ENCODE assay signal across 9 cellular contexts in the genomic region with DNA sequence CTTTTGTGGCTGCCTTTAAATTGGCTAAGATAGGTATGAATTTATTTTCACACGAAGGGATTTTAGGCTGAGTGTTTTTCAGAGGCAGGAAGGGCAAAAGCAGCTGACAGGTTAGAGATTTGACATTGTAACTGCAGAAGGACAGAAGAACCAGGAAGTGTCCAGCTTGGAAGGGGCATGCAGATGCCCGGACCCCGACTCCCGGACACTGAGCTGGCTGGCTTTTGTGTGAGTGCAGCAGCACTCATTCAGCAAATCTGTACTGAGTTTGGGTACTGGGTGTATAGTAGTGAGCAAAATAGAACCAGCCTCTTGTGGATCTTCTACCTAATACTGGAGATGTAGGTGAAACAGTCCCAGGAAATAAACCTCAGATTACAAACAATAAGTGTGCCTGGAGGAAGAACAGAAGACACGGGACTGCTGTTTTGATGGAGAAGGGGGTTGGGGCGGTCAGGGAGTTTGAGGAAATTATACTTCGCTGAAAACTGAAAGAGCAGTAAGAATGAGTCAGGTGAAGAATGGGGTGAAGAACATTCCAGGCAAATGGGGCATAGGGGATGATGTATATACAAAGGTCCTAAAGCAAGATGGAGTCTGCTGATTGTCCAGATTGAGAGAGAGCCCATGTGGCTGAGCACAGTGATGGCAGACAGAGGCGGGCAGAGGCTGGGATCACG.
DNase-seq lines count a peak whose midpoint lies in the region; ATAC-seq and TF ChIP-seq lines count a peak whose summit lies in the region.
"Had no signal": no experiment of that assay in that cellular context is flagged by ENCODE, and none has a peak within 500 bp of the region (broad histone marks: within the 10 kb centered on the region; RNA-seq: fewer than 3 reads in every experiment).

No MANE protein-coding gene starts in this region.

- H3K4me3 ChIP-seq in foreskin fibroblast (ENCODE audit: low read depth in 1 of 2, low read length in 2 of 2) (peak overlapping the region; percentile 34 to 48), skeletal muscle tissue (ENCODE audit: low read length in 3 of 3) (peak overlapping the region; percentile 68 to 82 (median 75))

- DNase-seq in EL (peak; percentile 29), foreskin fibroblast (no peak), DMS114 treated with DMSO at 0.1 percent for 48 hours (lab: John Stamatoyannopoulos, UW; ENCODE audit: unreplicated experiment) (no peak), islet precursor cell (no peak)

- peak overlapping the region; percentile 66 to 94 (median 88) for H3K9ac ChIP-seq in skeletal muscle tissue (ENCODE audit: low read depth in 1 of 3, low read length in 3 of 3)

- TF ChIP-seq CTCF in foreskin fibroblast (IDR thresholded peaks at IDR 0.05; ENCODE audit: low read depth, low read length): no peak

- peak overlapping the region; percentile 92 for H3K27ac ChIP-seq in skeletal muscle tissue (ENCODE audit: low read depth, low read length)

- H3K36me3 ChIP-seq in skeletal muscle tissue (ENCODE audit: control insufficient read depth in 3 of 3, insufficient read depth in 3 of 3, low read length in 3 of 3): no peaks in the 10 kb centered on the region

- ATAC-seq in SK-N-SH treated with all-trans-retinoic acid at 6 μM for 48 hours (peak; percentile 4; the same call in 1 of the 3 replicates), GM21529 (IDR thresholded peaks at IDR 0.05; ENCODE audit: unreplicated experiment) (no peak), HG03378 (IDR thresholded peaks at IDR 0.05; ENCODE audit: unreplicated experiment) (no peak)
- ATAC-seq: Panc1 had no signal

- no peaks in the 10 kb centered on the region for H3K27me3 ChIP-seq in skeletal muscle tissue (ENCODE audit: control insufficient read depth in 3 of 3, insufficient read depth in 3 of 3, low read length in 3 of 3)

- H3K9me3 ChIP-seq in skeletal muscle tissue (ENCODE audit: control insufficient read depth in 3 of 3, low read length in 3 of 3): no peaks in the 10 kb centered on the region

- H3K4me1 ChIP-seq in skeletal muscle tissue (ENCODE audit: control insufficient read depth in 3 of 3, insufficient read depth in 3 of 3, low read length in 3 of 3): peaks cover 79 to 94% (median 83%) of the 10 kb centered on the region in 3 donors

TF ChIP-seq in SK-N-SH treated with all-trans-retinoic acid at 6 μM for 48 hours, 23 proteins besides CTCF, POLR2A, EP300 and RAD21:
- TF ChIP-seq TCF4 (CRISPR knock-in tag; IDR thresholded peaks at IDR 0.05; ENCODE audit: borderline replicate concordance) (no peak), ZNF8 (CRISPR knock-in tag; IDR thresholded peaks at IDR 0.05) (no peak), ZNF70 (CRISPR knock-in tag; IDR thresholded peaks at IDR 0.05) (no peak), ZFP30 (CRISPR knock-in tag; IDR thresholded peaks at IDR 0.05) (no peak), ZNF565 (CRISPR knock-in tag; conservative IDR thresholded peaks at IDR 0.05; ENCODE audit: low read depth) (no peak), CSDC2 (CRISPR knock-in tag; IDR thresholded peaks at IDR 0.05) (no peak), OSR1 (CRISPR knock-in tag; IDR thresholded peaks at IDR 0.05) (no peak), ISL1 (CRISPR knock-in tag; IDR thresholded peaks at IDR 0.05) (no peak), TOX (CRISPR knock-in tag; IDR thresholded peaks at IDR 0.05; ENCODE audit: borderline replicate concordance) (no peak), PPARA (CRISPR knock-in tag; IDR thresholded peaks at IDR 0.05; ENCODE audit: borderline replicate concordance) (no peak)
- TF ChIP-seq, protein P1, sequence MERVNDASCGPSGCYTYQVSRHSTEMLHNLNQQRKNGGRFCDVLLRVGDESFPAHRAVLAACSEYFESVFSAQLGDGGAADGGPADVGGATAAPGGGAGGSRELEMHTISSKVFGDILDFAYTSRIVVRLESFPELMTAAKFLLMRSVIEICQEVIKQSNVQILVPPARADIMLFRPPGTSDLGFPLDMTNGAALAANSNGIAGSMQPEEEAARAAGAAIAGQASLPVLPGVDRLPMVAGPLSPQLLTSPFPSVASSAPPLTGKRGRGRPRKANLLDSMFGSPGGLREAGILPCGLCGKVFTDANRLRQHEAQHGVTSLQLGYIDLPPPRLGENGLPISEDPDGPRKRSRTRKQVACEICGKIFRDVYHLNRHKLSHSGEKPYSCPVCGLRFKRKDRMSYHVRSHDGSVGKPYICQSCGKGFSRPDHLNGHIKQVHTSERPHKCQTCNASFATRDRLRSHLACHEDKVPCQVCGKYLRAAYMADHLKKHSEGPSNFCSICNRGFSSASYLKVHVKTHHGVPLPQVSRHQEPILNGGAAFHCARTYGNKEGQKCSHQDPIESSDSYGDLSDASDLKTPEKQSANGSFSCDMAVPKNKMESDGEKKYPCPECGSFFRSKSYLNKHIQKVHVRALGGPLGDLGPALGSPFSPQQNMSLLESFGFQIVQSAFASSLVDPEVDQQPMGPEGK (CRISPR knock-in tag; IDR thresholded peaks at IDR 0.05; ENCODE audit: borderline replicate concordance): no peak
- TF ChIP-seq, protein P2, sequence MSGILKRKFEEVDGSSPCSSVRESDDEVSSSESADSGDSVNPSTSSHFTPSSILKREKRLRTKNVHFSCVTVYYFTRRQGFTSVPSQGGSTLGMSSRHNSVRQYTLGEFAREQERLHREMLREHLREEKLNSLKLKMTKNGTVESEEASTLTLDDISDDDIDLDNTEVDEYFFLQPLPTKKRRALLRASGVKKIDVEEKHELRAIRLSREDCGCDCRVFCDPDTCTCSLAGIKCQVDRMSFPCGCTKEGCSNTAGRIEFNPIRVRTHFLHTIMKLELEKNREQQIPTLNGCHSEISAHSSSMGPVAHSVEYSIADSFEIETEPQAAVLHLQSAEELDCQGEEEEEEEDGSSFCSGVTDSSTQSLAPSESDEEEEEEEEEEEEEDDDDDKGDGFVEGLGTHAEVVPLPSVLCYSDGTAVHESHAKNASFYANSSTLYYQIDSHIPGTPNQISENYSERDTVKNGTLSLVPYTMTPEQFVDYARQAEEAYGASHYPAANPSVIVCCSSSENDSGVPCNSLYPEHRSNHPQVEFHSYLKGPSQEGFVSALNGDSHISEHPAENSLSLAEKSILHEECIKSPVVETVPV (CRISPR knock-in tag; IDR thresholded peaks at IDR 0.05): no peak
- TF ChIP-seq, protein P3, sequence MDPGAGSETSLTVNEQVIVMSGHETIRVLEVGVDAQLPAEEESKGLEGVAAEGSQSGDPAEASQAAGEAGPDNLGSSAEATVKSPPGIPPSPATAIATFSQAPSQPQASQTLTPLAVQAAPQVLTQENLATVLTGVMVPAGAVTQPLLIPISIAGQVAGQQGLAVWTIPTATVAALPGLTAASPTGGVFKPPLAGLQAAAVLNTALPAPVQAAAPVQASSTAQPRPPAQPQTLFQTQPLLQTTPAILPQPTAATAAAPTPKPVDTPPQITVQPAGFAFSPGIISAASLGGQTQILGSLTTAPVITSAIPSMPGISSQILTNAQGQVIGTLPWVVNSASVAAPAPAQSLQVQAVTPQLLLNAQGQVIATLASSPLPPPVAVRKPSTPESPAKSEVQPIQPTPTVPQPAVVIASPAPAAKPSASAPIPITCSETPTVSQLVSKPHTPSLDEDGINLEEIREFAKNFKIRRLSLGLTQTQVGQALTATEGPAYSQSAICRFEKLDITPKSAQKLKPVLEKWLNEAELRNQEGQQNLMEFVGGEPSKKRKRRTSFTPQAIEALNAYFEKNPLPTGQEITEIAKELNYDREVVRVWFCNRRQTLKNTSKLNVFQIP (CRISPR knock-in tag; IDR thresholded peaks at IDR 0.05; ENCODE audit: borderline replicate concordance, low read depth): no peak
